Comparison of ENCODE assay signal across 1 cellular context in genomic region chr15:78067328-78068241, GRCh38.
TF ChIP-seq lines count a peak whose summit lies in the region.

No MANE protein-coding gene starts in this region.

TF ChIP-seq in GM12878, 131 proteins besides CTCF, POLR2A, EP300 and RAD21 (continued from another document):
- TF ChIP-seq ZBTB4 (CRISPR knock-in tag; IDR thresholded peaks at IDR 0.05): no peak
